ENCODE assay signal across 1 cellular context in the genomic region with DNA sequence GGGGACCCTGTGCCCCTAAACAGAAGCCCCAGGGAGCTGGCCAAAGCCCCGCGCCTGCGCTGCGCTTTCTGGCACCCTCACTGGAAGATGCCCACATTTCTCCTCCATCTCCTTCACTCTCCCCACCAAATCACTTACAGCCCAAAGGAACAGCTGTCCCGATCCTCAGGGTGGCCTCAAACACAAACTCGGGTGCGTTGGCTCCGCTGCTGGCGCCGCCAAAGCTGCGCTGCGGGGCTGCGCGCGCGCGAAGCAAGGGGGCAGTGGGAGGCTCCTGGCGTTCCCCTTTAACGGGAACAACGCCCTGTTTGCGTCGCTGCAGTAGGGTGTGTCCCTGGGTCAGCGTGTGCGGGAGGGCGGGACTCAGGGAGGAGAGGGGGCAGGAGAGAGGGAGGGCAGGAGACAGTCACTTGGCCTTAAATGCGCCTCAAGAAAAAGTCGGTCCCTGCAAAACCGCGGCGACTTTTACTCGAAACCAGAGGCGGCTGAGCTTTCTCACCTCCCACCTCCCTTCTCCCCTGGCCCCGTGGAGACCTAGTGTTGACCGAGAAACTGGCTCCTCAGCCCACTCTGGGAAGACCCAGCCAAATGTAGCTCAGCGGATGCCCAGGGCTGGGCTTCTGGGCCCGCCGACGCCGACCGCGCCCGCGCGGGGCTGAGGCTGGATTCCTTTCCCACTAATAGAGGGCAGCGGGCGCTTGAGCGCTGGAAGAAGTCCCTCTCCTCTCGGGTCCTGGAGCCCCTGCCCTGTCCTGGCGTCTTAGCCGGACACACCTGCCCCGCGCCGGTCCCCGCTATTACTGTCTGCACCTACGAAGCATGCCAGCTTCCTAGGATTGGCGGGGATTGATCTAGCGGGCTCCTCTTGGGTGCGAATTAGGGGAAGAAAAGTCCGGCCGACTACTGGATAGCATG.
A peak's percentile ranks its signal among the peaks of the same experiment; 100 is the strongest.
TF ChIP-seq lines count a peak whose summit lies in the region.

No MANE protein-coding gene starts in this region.

TF ChIP-seq in K562, 482 proteins besides CTCF, POLR2A, EP300 and RAD21 (continued from another document and continues in another):
- no peak for TF ChIP-seq JUN (IDR thresholded peaks at IDR 0.05; ENCODE audit: borderline replicate concordance, low read depth, low read length)
- no peak for TF ChIP-seq JUN (CRISPR knock-in tag; IDR thresholded peaks at IDR 0.05; ENCODE audit: borderline replicate concordance)
- TF ChIP-seq, protein P1, sequence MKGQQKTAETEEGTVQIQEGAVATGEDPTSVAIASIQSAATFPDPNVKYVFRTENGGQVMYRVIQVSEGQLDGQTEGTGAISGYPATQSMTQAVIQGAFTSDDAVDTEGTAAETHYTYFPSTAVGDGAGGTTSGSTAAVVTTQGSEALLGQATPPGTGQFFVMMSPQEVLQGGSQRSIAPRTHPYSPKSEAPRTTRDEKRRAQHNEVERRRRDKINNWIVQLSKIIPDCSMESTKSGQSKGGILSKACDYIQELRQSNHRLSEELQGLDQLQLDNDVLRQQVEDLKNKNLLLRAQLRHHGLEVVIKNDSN (CRISPR knock-in tag; IDR thresholded peaks at IDR 0.05) = no peak
- 0 out of 2 replicates have a peak, but pooled peaks have one; percentile 21 for TF ChIP-seq ZBTB33 (CRISPR knock-in tag; IDR thresholded peaks at IDR 0.05)
- TF ChIP-seq ZNF12 (CRISPR knock-in tag; IDR thresholded peaks at IDR 0.05) = no peak
- no peak for TF ChIP-seq XRCC3 (IDR thresholded peaks at IDR 0.05)
- peak; percentile 50; the same call in 1 of the 2 replicates for TF ChIP-seq POLR2G (IDR thresholded peaks at IDR 0.05; ENCODE audit: low read depth, low read length)
- TF ChIP-seq NR2C1 (IDR thresholded peaks at IDR 0.05) = no peak
- TF ChIP-seq NR2C1 (tag; IDR thresholded peaks at IDR 0.05) = no peak
- peak in 1 of 2 experiments; percentile 15; a peak in 1 of 4 replicates for TF ChIP-seq MNT (conservative IDR thresholded peaks at IDR 0.05)
- no peak for TF ChIP-seq ELF2 (CRISPR knock-in tag; IDR thresholded peaks at IDR 0.05)
- TF ChIP-seq RBM17 (IDR thresholded peaks at IDR 0.05; ENCODE audit: borderline replicate concordance, low read depth, low read length) = no peak
- TF ChIP-seq, protein P2, sequence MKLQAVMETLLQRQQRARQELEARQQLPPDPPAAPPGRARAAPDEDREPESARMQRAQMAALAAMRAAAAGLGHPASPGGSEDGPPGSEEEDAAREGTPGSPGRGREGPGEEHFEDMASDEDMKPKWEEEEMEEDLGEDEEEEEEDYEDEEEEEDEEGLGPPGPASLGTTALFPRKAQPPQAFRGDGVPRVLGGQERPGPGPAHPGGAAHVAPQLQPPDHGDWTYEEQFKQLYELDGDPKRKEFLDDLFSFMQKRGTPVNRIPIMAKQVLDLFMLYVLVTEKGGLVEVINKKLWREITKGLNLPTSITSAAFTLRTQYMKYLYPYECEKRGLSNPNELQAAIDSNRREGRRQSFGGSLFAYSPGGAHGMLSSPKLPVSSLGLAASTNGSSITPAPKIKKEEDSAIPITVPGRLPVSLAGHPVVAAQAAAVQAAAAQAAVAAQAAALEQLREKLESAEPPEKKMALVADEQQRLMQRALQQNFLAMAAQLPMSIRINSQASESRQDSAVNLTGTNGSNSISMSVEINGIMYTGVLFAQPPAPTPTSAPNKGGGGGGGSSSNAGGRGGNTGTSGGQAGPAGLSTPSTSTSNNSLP (IDR thresholded peaks at IDR 0.05; ENCODE audit: borderline replicate concordance, low read depth, low read length) = no peak
- TF ChIP-seq NRF1 (conservative IDR thresholded peaks at IDR 0.05 in 1 of 2, IDR thresholded peaks at IDR 0.05 in 1 of 2) = peak; percentile 89 to 91
- TF ChIP-seq U2AF2 (optimal IDR thresholded peaks at IDR 0.05; ENCODE audit: low read depth, low read length) = no peak
- TF ChIP-seq SREBF1 (IDR thresholded peaks at IDR 0.05; ENCODE audit: borderline replicate concordance, low read depth, low read length) = no peak
- TF ChIP-seq ZNF592 (IDR thresholded peaks at IDR 0.05) = no peak
- no peak for TF ChIP-seq CHD4 (IDR thresholded peaks at IDR 0.05; ENCODE audit: insufficient read depth, insufficient replicate concordance, low read depth, low read length, poor library complexity, severe bottlenecking)
- TF ChIP-seq KAT7 (CRISPR knock-in tag; IDR thresholded peaks at IDR 0.05; ENCODE audit: borderline replicate concordance) = no peak
- no peak for TF ChIP-seq TAF7 (tag; IDR thresholded peaks at IDR 0.05)
- no peak for TF ChIP-seq ATF6 (CRISPR knock-in tag; IDR thresholded peaks at IDR 0.05)
- peak; percentile 49 for TF ChIP-seq ZFX (CRISPR knock-in tag; IDR thresholded peaks at IDR 0.05)
- TF ChIP-seq FOXP1 (CRISPR knock-in tag; IDR thresholded peaks at IDR 0.05) = no peak
- no peak for TF ChIP-seq MTA3 (IDR thresholded peaks at IDR 0.05; ENCODE audit: borderline replicate concordance)
- TF ChIP-seq RFX5 (IDR thresholded peaks at IDR 0.05; ENCODE audit: low read depth, low read length) = no peak
- TF ChIP-seq NCOA6 (IDR thresholded peaks at IDR 0.05) = no peak
- TF ChIP-seq, protein P3, sequence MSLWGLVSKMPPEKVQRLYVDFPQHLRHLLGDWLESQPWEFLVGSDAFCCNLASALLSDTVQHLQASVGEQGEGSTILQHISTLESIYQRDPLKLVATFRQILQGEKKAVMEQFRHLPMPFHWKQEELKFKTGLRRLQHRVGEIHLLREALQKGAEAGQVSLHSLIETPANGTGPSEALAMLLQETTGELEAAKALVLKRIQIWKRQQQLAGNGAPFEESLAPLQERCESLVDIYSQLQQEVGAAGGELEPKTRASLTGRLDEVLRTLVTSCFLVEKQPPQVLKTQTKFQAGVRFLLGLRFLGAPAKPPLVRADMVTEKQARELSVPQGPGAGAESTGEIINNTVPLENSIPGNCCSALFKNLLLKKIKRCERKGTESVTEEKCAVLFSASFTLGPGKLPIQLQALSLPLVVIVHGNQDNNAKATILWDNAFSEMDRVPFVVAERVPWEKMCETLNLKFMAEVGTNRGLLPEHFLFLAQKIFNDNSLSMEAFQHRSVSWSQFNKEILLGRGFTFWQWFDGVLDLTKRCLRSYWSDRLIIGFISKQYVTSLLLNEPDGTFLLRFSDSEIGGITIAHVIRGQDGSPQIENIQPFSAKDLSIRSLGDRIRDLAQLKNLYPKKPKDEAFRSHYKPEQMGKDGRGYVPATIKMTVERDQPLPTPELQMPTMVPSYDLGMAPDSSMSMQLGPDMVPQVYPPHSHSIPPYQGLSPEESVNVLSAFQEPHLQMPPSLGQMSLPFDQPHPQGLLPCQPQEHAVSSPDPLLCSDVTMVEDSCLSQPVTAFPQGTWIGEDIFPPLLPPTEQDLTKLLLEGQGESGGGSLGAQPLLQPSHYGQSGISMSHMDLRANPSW (CRISPR knock-in tag; IDR thresholded peaks at IDR 0.05) = no peak
- TF ChIP-seq, protein P4, sequence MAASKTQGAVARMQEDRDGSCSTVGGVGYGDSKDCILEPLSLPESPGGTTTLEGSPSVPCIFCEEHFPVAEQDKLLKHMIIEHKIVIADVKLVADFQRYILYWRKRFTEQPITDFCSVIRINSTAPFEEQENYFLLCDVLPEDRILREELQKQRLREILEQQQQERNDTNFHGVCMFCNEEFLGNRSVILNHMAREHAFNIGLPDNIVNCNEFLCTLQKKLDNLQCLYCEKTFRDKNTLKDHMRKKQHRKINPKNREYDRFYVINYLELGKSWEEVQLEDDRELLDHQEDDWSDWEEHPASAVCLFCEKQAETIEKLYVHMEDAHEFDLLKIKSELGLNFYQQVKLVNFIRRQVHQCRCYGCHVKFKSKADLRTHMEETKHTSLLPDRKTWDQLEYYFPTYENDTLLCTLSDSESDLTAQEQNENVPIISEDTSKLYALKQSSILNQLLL (CRISPR knock-in tag; IDR thresholded peaks at IDR 0.05; ENCODE audit: borderline replicate concordance) = no peak
- TF ChIP-seq ZNF280B (CRISPR knock-in tag; IDR thresholded peaks at IDR 0.05) = no peak
- TF ChIP-seq BRF1 (IDR thresholded peaks at IDR 0.05; ENCODE audit: borderline replicate concordance, extremely low read depth, insufficient read length) = no peak
- TF ChIP-seq, protein P5, sequence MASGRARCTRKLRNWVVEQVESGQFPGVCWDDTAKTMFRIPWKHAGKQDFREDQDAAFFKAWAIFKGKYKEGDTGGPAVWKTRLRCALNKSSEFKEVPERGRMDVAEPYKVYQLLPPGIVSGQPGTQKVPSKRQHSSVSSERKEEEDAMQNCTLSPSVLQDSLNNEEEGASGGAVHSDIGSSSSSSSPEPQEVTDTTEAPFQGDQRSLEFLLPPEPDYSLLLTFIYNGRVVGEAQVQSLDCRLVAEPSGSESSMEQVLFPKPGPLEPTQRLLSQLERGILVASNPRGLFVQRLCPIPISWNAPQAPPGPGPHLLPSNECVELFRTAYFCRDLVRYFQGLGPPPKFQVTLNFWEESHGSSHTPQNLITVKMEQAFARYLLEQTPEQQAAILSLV (tag; IDR thresholded peaks at IDR 0.05) = no peak
